Comparison of ENCODE assay signal across 9 cellular contexts in the genomic region with DNA sequence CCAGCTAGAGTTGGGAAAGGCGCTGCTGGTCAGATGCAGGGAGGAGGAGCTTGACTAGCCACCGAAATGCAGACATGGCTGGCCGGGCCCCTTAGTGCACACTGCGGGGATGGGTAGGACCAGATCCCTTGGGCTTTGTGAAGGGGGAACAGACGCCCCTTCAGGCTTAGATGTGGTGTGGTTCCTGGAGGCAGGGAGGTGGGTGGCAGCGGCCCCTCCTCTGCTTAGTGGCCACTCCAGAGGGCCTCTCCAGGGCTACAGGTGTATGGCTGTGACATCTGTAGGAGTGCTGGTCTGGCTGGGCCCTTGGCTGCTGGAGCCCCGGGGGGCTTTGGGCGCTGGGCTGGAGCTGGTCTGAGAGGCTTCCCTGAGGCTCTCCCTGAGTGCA. TPM values are rescaled to one million over a fixed set of nuclear protein-coding genes. Genes with fewer than 3 reads are reported as not detected.
DNase-seq lines count a peak whose midpoint lies in the region; ATAC-seq, FAIRE-seq and TF ChIP-seq lines count a peak whose summit lies in the region.
"Had no signal": no experiment of that assay in that cellular context is flagged by ENCODE, and none has a peak within 500 bp of the region (broad histone marks: within the 10 kb centered on the region; RNA-seq: fewer than 3 reads in every experiment).

No MANE protein-coding gene starts in this region.

- H3K27ac ChIP-seq in Karpas-422 (ENCODE audit: low read length), result peak overlapping the region; percentile 98
- peak overlapping the region; percentile 60 for H3K27ac ChIP-seq in GM12878 (ENCODE audit: control insufficient read depth, insufficient read depth)
- H3K27ac ChIP-seq in skeletal muscle tissue (ENCODE audit: low read depth, low read length), result peak overlapping the region; percentile 25

- TF ChIP-seq POLR2A in GM12878 (IDR thresholded peaks at IDR 0.05; ENCODE audit: low read depth, low read length), result peak; percentile 33; the same call in 1 of the 2 replicates

- H3K36me3 ChIP-seq in Karpas-422 (ENCODE audit: insufficient read depth, low read length) (peaks cover 36% of the 10 kb centered on the region), GM12878 (ENCODE audit: control insufficient read depth in 2 of 2, insufficient read depth in 2 of 2, low read length in 1 of 2) (peaks cover 26 to 29% of the 10 kb centered on the region in 2 experiments), skeletal muscle tissue (ENCODE audit: control insufficient read depth in 3 of 3, insufficient read depth in 3 of 3, low read length in 3 of 3) (peaks cover 36 to 41% (median 40%) of the 10 kb centered on the region in 3 donors)

- H3K4me2 ChIP-seq in Karpas-422 (ENCODE audit: low read depth, low read length, poor library complexity, severe bottlenecking), result peak overlapping the region; percentile 81
- H3K4me2 ChIP-seq in GM12878 (ENCODE audit: control insufficient read depth, insufficient read depth), result peak overlapping the region; percentile 28

- TF ChIP-seq EP300 in GM12878 (IDR thresholded peaks at IDR 0.05; ENCODE audit: borderline replicate concordance in 1 of 2, control insufficient read depth in 1 of 2, low read depth in 2 of 2, low read length in 2 of 2), result no peak

- TF ChIP-seq CTCF in GM12878 (IDR thresholded peaks at IDR 0.05 in 2 of 3, conservative IDR thresholded peaks at IDR 0.05 in 1 of 3; ENCODE audit: control insufficient read depth in 2 of 3, extremely low read depth in 1 of 3, insufficient read depth in 1 of 3, low read depth in 3 of 3, low read length in 3 of 3), result no peak

- no peak for DNase-seq in activated CD4-positive, alpha-beta T cell treated with anti-CD3 and anti-CD28 coated beads for 36 hours
- no peak for DNase-seq in activated CD4-positive, alpha-beta T cell treated with anti-CD3 and anti-CD28 coated beads, Interleukin-2, amount 50 U/mL, for 4 hours
- DNase-seq in Karpas-422 (peak; percentile 61), GM12878 (ENCODE audit: low read depth, low spot score) (no peak)
- DNase-seq in stimulated activated CD4-positive, alpha-beta T cell treated with anti-CD3 and anti-CD28 coated beads, Interleukin-2, amount 100 ng/mL, for 48 hours, result no peak

- peak overlapping the region; percentile 100 for H3K4me3 Mint-ChIP-seq in activated CD4-positive, alpha-beta T cell treated with anti-CD3 and anti-CD28 coated beads for 36 hours

- no peaks in the 10 kb centered on the region for H3K27me3 ChIP-seq in Karpas-422 (ENCODE audit: low read length)
- H3K27me3 ChIP-seq in GM12878 (replicated peaks in 1 of 2; ENCODE audit: control insufficient read depth in 2 of 2, insufficient read depth in 2 of 2, low read length in 1 of 2), result no peaks in the 10 kb centered on the region
- H3K27me3 ChIP-seq in skeletal muscle tissue (ENCODE audit: control insufficient read depth in 3 of 3, insufficient read depth in 3 of 3, low read length in 3 of 3), result no peaks in the 10 kb centered on the region

- CTCF ChIA-PET in activated CD4-positive, alpha-beta T cell treated with anti-CD3 and anti-CD28 coated beads for 36 hours (lab: Charles Lee), result interaction anchor here (0.6 to 14.0 kb wide), 15 partner anchors 8 to 202 kb away, joined by 3 to 355 read pairs (median 4); partner anchors contain the start of genes BYSL, MED20 and TAF8
- CTCF ChIA-PET in GM12878 (lab: Yijun Ruan, JAX), result interaction anchor here (0.7 to 13.2 kb wide), 19 partner anchors 12 to 279 kb away, joined by 3 to 193 read pairs (median 5); partner anchors contain the start of genes BYSL, MED20 and TOMM6

- H3K9me2 ChIP-seq in Karpas-422 (replicated peaks; ENCODE audit: insufficient read depth, low read length), result no peaks in the 10 kb centered on the region

- POLR2A ChIA-PET in activated CD4-positive, alpha-beta T cell treated with anti-CD3 and anti-CD28 coated beads for 36 hours (lab: Charles Lee), result interaction anchor here (1.9 kb wide), 1 partner anchor 104 kb away, joined by 6 read pairs; no protein-coding TSS in a partner anchor
- POLR2A ChIA-PET in GM12878 (lab: Charles Lee), result interaction anchor here (0.6 kb wide), 2 partner anchors 9 to 609 kb away, joined by 3 to 4 read pairs; no protein-coding TSS in a partner anchor

- SMC1A ChIA-PET in GM12878 (lab: Charles Lee; ENCODE audit: uncharacterized antibody, unreplicated experiment), result interaction anchor here (0.8 to 12.4 kb wide), 6 partner anchors 33 to 134 kb away, joined by 3 to 138 read pairs (median 3); partner anchors contain the start of genes TAF8 and USP49

- in situ Hi-C loops in GM12878 (cut with MboI), result loop anchor here (10.0 kb wide), 1 partner anchor 109 kb away; no protein-coding TSS in a partner anchor

- H3K4me3 ChIP-seq in Karpas-422 (ENCODE audit: low read length) (peak overlapping the region; percentile 62), GM12878 (no peak overlapping the region), skeletal muscle tissue (ENCODE audit: low read length in 3 of 3) (no peak overlapping the region)

- H3K27ac Mint-ChIP-seq in activated CD4-positive, alpha-beta T cell treated with anti-CD3 and anti-CD28 coated beads for 36 hours, result peak overlapping the region; percentile 96

- H4K20me1 ChIP-seq in Karpas-422 (ENCODE audit: insufficient read depth, low read depth, low read length) (peaks cover 24% of the 10 kb centered on the region), GM12878 (ENCODE audit: control insufficient read depth, insufficient read depth) (peaks cover 2% of the 10 kb centered on the region; the same call in 1 of the 2 replicates)

- H3K27me3 Mint-ChIP-seq in activated CD4-positive, alpha-beta T cell treated with anti-CD3 and anti-CD28 coated beads for 36 hours, result no peaks in the 10 kb centered on the region

- H3K4me1 ChIP-seq in Karpas-422 (ENCODE audit: low read length) (peaks cover 99% of the 10 kb centered on the region), GM12878 (ENCODE audit: control insufficient read depth, insufficient read depth, low read length) (peaks cover 43% of the 10 kb centered on the region), skeletal muscle tissue (ENCODE audit: control insufficient read depth in 3 of 3, insufficient read depth in 3 of 3, low read length in 3 of 3) (peaks cover 28 to 43% (median 34%) of the 10 kb centered on the region in 3 donors)

- ATAC-seq in activated CD4-positive, alpha-beta T cell treated with anti-CD3 and anti-CD28 coated beads for 36 hours, result no peak
- peak; percentile 21; the same call in 2 of the 3 replicates for ATAC-seq in GM12878
- no peak for ATAC-seq in GM21447 (IDR thresholded peaks at IDR 0.05; ENCODE audit: unreplicated experiment)
- ATAC-seq in HG02938 (IDR thresholded peaks at IDR 0.05; ENCODE audit: unreplicated experiment), result no peak

- RAD21 ChIA-PET in GM12878 (lab: Charles Lee; ENCODE audit: unreplicated experiment), result interaction anchor here (1.0 to 3.4 kb wide), 7 partner anchors 9 to 230 kb away, joined by 3 to 24 read pairs (median 4); partner anchors contain the start of genes BYSL and MED20

- H3K9ac ChIP-seq in Karpas-422 (ENCODE audit: low read length) (peak overlapping the region; percentile 68), GM12878 (ENCODE audit: control insufficient read depth, insufficient read depth, low read length) (peak overlapping the region; percentile 13; the same call in 1 of the 2 replicates), skeletal muscle tissue (ENCODE audit: low read depth in 1 of 3, low read length in 3 of 3) (no peak overlapping the region)

- peaks cover 55% of the 10 kb centered on the region for H3K4me1 Mint-ChIP-seq in activated CD4-positive, alpha-beta T cell treated with anti-CD3 and anti-CD28 coated beads for 36 hours

- intact Hi-C loops in activated CD4-positive, alpha-beta T cell treated with anti-CD3 and anti-CD28 coated beads for 36 hours (cut with DNase I, micrococcal nuclease), result loop anchor here (1.0 to 5.0 kb wide), 5 partner anchors 14 to 153 kb away; partner anchors contain the start of genes BYSL (in 2 of the 2), MED20 (in 2 of the 2) and PRICKLE4 (in 1 of the 2)
- intact Hi-C loops in GM12878 (cut with micrococcal nuclease; ENCODE audit: unreplicated experiment), result loop anchor here (1.0 to 2.0 kb wide), 4 partner anchors 39 to 149 kb away; partner anchors contain the start of gene TOMM6

- H3K36me3 Mint-ChIP-seq in activated CD4-positive, alpha-beta T cell treated with anti-CD3 and anti-CD28 coated beads for 36 hours (ENCODE audit: low read depth), result peaks cover 80% of the 10 kb centered on the region

- FAIRE-seq in GM12878 (lab: Jason Lieb, UNC), result no peak

- H2AFZ ChIP-seq in Karpas-422 (ENCODE audit: low read length) (no peak overlapping the region), GM12878 (ENCODE audit: control insufficient read depth, low read depth, low read length) (no peak overlapping the region)

- TF ChIP-seq RAD21 in GM12878 (IDR thresholded peaks at IDR 0.05; ENCODE audit: insufficient read depth, low read depth, low read length), result no peak

- H3K79me2 ChIP-seq in Karpas-422 (ENCODE audit: low read length) (peaks cover 45% of the 10 kb centered on the region), GM12878 (ENCODE audit: control insufficient read depth, insufficient read depth, low read length) (peaks cover 26% of the 10 kb centered on the region)

- BruUV-seq in GM12878 (replicated peaks; lab: Mats Ljungman, UMichigan), result no TSS peak

- no peaks in the 10 kb centered on the region for H3K9me3 Mint-ChIP-seq in activated CD4-positive, alpha-beta T cell treated with anti-CD3 and anti-CD28 coated beads for 36 hours (ENCODE audit: low read depth)
- H3K9me3 Mint-ChIP-seq: neural crest cell had no signal

- no peaks in the 10 kb centered on the region for H3K9me3 ChIP-seq in Karpas-422 (ENCODE audit: low read length)
- no peaks in the 10 kb centered on the region for H3K9me3 ChIP-seq in GM12878 (replicated peaks; ENCODE audit: control insufficient read depth, insufficient read depth, low read length)
- no peaks in the 10 kb centered on the region for H3K9me3 ChIP-seq in skeletal muscle tissue (ENCODE audit: control insufficient read depth in 3 of 3, low read length in 3 of 3)

- 21% methylated on average over 8 of the region's 8 CpGs for WGBS in GM12878 (ENCODE audit: insufficient coverage, insufficient replicate concordance, low lambda C conversion rate, missing lambda C conversion rate)

RNA-seq across cellular contexts. Expression of gene CCND3, which starts 5.9 kb away (rescaled TPM):
- 100 to 1,000 TPM; 625 to 806 TPM for total RNA-seq in activated CD4-positive, alpha-beta T cell treated with anti-CD3 and anti-CD28 coated beads for 36 hours
- total RNA-seq in Karpas-422 (2014; rRNA removed; shearing (Covaris generic); ENCODE audit: low replicate concordance), result 63.5 and 74.8 TPM in 2 replicates
- 27.5 and 33.7 TPM in 2 replicates for total RNA-seq in GM12878 (2013; cell fraction: nucleolus; rRNA removed)
- total RNA-seq in GM12878 (2014; rRNA removed) (29.6 and 37.6 TPM in 2 replicates), GM12878 (2014; rRNA removed; fragmentation: Illumina TruSeq; extraction: Trizol) (19.8 and 20.6 TPM in 2 replicates), GM12878 (2021) (54.3 and 55.1 TPM in 2 replicates), skeletal muscle tissue (21.9 TPM)
- 16.6 TPM for polyA plus RNA-seq in GM12878 (2011; ENCODE audit: low read depth)
- polyA plus RNA-seq in GM12878 (2011; rRNA removed) (11.6 and 20.9 TPM in 2 replicates), GM12878 (2014; fragmentation: Illumina TruSeq; extraction: Trizol) (18.2 and 25.4 TPM in 2 replicates), GM12878 (2014; fragmentation: Nextera tagmentation; extraction: Ambion mirVana) (10 to 100 TPM in 1 of 2 experiments, 1 to 10 TPM in 1; 6.0 to 16.3 TPM), GM12878 (2014; rRNA removed) (45.8 and 50.9 TPM in 2 replicates), GM12878 (2016; fragmentation: Nextera tagmentation; extraction: Ambion mirVana) (10 to 100 TPM; 81.4 to 86.4 TPM)
- polyA plus RNA-seq in GM12878 (2011; cell fraction: cytosol; rRNA removed), result 34.6 and 40.0 TPM in 2 replicates
- 40.2 and 40.5 TPM in 2 replicates for polyA plus RNA-seq in GM12878 (2011; cell fraction: nucleus; rRNA removed)
- polyA plus RNA-seq in GM12878 (2012), result 24.3 and 26.8 TPM in 2 replicates
- polyA minus RNA-seq in GM12878 (2011; rRNA and poly(A)+ RNA removed), result 18.9 and 32.5 TPM in 2 replicates
- polyA minus RNA-seq in GM12878 (2011; cell fraction: cytosol; rRNA and poly(A)+ RNA removed), result 13.4 and 18.2 TPM in 2 replicates
- 23.0 and 32.6 TPM in 2 replicates for polyA minus RNA-seq in GM12878 (2011; cell fraction: nucleus; rRNA and poly(A)+ RNA removed)

RNA-seq across cellular contexts. Expression of gene BYSL, which starts 14.4 kb away (rescaled TPM):
- 10 to 100 TPM; 51.6 to 56.0 TPM for total RNA-seq in activated CD4-positive, alpha-beta T cell treated with anti-CD3 and anti-CD28 coated beads for 36 hours
- 17.9 and 32.8 TPM in 2 replicates for total RNA-seq in Karpas-422 (2014; rRNA removed; shearing (Covaris generic); ENCODE audit: low replicate concordance)
- total RNA-seq in GM12878 (2013; cell fraction: nucleolus; rRNA removed), result 15.8 and 20.0 TPM in 2 replicates
- 15.6 and 17.8 TPM in 2 replicates for total RNA-seq in GM12878 (2014; rRNA removed)
- 19.0 and 21.2 TPM in 2 replicates for total RNA-seq in GM12878 (2014; rRNA removed; fragmentation: Illumina TruSeq; extraction: Trizol)
- 43.8 and 48.6 TPM in 2 replicates for total RNA-seq in GM12878 (2021)
- polyA plus RNA-seq in GM12878 (2011; ENCODE audit: low read depth), result 12.9 TPM
- 19.2 and 34.5 TPM in 2 replicates for polyA plus RNA-seq in GM12878 (2011; rRNA removed)
- 38.9 and 50.1 TPM in 2 replicates for polyA plus RNA-seq in GM12878 (2011; cell fraction: cytosol; rRNA removed)
- 38.7 and 52.2 TPM in 2 replicates for polyA plus RNA-seq in GM12878 (2011; cell fraction: nucleus; rRNA removed)
- polyA plus RNA-seq in GM12878 (2012), result 17.3 and 20.9 TPM in 2 replicates
- polyA plus RNA-seq in GM12878 (2014; fragmentation: Illumina TruSeq; extraction: Trizol), result 24.7 and 31.4 TPM in 2 replicates
- polyA plus RNA-seq in GM12878 (2014; fragmentation: Nextera tagmentation; extraction: Ambion mirVana), result 10 to 100 TPM; 12.6 to 28.4 TPM
- 48.5 and 56.4 TPM in 2 replicates for polyA plus RNA-seq in GM12878 (2014; rRNA removed)
- 10 to 100 TPM; 39.7 to 51.1 TPM for polyA plus RNA-seq in GM12878 (2016; fragmentation: Nextera tagmentation; extraction: Ambion mirVana)
- polyA minus RNA-seq in GM12878 (2011; rRNA and poly(A)+ RNA removed), result 26.6 and 27.9 TPM in 2 replicates
- 15.0 and 15.9 TPM in 2 replicates for polyA minus RNA-seq in GM12878 (2011; cell fraction: cytosol; rRNA and poly(A)+ RNA removed)
- 9.7 and 21.3 TPM in 2 replicates for polyA minus RNA-seq in GM12878 (2011; cell fraction: nucleus; rRNA and poly(A)+ RNA removed)
- total RNA-seq in skeletal muscle tissue, result 21.9 TPM

RNA-seq across cellular contexts. Expression of gene MED20, which starts 14.7 kb away (rescaled TPM):
- total RNA-seq in activated CD4-positive, alpha-beta T cell treated with anti-CD3 and anti-CD28 coated beads for 36 hours, result 10 to 100 TPM; 19.4 to 21.6 TPM
- total RNA-seq in Karpas-422 (2014; rRNA removed; shearing (Covaris generic); ENCODE audit: low replicate concordance), result 24.1 and 31.5 TPM in 2 replicates
- 28.8 and 30.3 TPM in 2 replicates for total RNA-seq in GM12878 (2013; cell fraction: nucleolus; rRNA removed)
- total RNA-seq in GM12878 (2014; rRNA removed) (13.4 and 14.4 TPM in 2 replicates), GM12878 (2014; rRNA removed; fragmentation: Illumina TruSeq; extraction: Trizol) (14.2 and 15.3 TPM in 2 replicates), GM12878 (2021) (16.6 and 17.2 TPM in 2 replicates), skeletal muscle tissue (17.2 TPM)
- 7.0 TPM for polyA plus RNA-seq in GM12878 (2011; ENCODE audit: low read depth)
- polyA plus RNA-seq in GM12878 (2011; rRNA removed) (24.8 TPM in 2 replicates), GM12878 (2014; fragmentation: Illumina TruSeq; extraction: Trizol) (17.7 and 19.2 TPM in 2 replicates), GM12878 (2014; fragmentation: Nextera tagmentation; extraction: Ambion mirVana) (10 to 100 TPM; 15.9 to 21.7 TPM), GM12878 (2014; rRNA removed) (11.1 and 15.1 TPM in 2 replicates), GM12878 (2016; fragmentation: Nextera tagmentation; extraction: Ambion mirVana) (10 to 100 TPM; 20.4 to 21.0 TPM)
- 23.6 and 26.4 TPM in 2 replicates for polyA plus RNA-seq in GM12878 (2011; cell fraction: cytosol; rRNA removed)
- polyA plus RNA-seq in GM12878 (2011; cell fraction: nucleus; rRNA removed), result 17.1 and 18.5 TPM in 2 replicates
- 7.3 and 9.4 TPM in 2 replicates for polyA plus RNA-seq in GM12878 (2012)
- 20.0 and 25.3 TPM in 2 replicates for polyA minus RNA-seq in GM12878 (2011; rRNA and poly(A)+ RNA removed)
- polyA minus RNA-seq in GM12878 (2011; cell fraction: cytosol; rRNA and poly(A)+ RNA removed), result 6.5 and 7.8 TPM in 2 replicates
- 7.1 and 8.2 TPM in 2 replicates for polyA minus RNA-seq in GM12878 (2011; cell fraction: nucleus; rRNA and poly(A)+ RNA removed)

RNA-seq across cellular contexts. Expression of gene USP49, which starts 40.5 kb away (rescaled TPM):
- 1 to 10 TPM; 5.6 to 7.3 TPM for total RNA-seq in activated CD4-positive, alpha-beta T cell treated with anti-CD3 and anti-CD28 coated beads for 36 hours
- 6.5 and 10.7 TPM in 2 replicates for total RNA-seq in Karpas-422 (2014; rRNA removed; shearing (Covaris generic); ENCODE audit: low replicate concordance)
- total RNA-seq in GM12878 (2013; cell fraction: nucleolus; rRNA removed), result 17.4 and 19.9 TPM in 2 replicates
- 2.7 and 3.4 TPM in 2 replicates for total RNA-seq in GM12878 (2014; rRNA removed)
- 5.2 and 5.4 TPM in 2 replicates for total RNA-seq in GM12878 (2014; rRNA removed; fragmentation: Illumina TruSeq; extraction: Trizol)
- total RNA-seq in GM12878 (2021), result 7.7 TPM in 2 replicates
- 2.8 TPM for polyA plus RNA-seq in GM12878 (2011; ENCODE audit: low read depth)
- 6.5 and 7.6 TPM in 2 replicates for polyA plus RNA-seq in GM12878 (2011; rRNA removed)
- polyA plus RNA-seq in GM12878 (2011; cell fraction: cytosol; rRNA removed), result 4.2 and 4.9 TPM in 2 replicates
- polyA plus RNA-seq in GM12878 (2011; cell fraction: nucleus; rRNA removed), result 10.3 and 12.3 TPM in 2 replicates
- polyA plus RNA-seq in GM12878 (2012), result 4.1 and 5.8 TPM in 2 replicates
- polyA plus RNA-seq in GM12878 (2014; fragmentation: Illumina TruSeq; extraction: Trizol), result 7.6 and 9.2 TPM in 2 replicates
- polyA plus RNA-seq in GM12878 (2014; fragmentation: Nextera tagmentation; extraction: Ambion mirVana), result 1 to 10 TPM; 1.0 TPM
- 6.0 and 6.8 TPM in 2 replicates for polyA plus RNA-seq in GM12878 (2014; rRNA removed)
- 1 to 10 TPM; 3.2 TPM for polyA plus RNA-seq in GM12878 (2016; fragmentation: Nextera tagmentation; extraction: Ambion mirVana)
- 4.3 and 5.5 TPM in 2 replicates for polyA minus RNA-seq in GM12878 (2011; rRNA and poly(A)+ RNA removed)
- 1.9 and 3.0 TPM in 2 replicates for polyA minus RNA-seq in GM12878 (2011; cell fraction: cytosol; rRNA and poly(A)+ RNA removed)
- 4.0 and 5.3 TPM in 2 replicates for polyA minus RNA-seq in GM12878 (2011; cell fraction: nucleus; rRNA and poly(A)+ RNA removed)
- 1.6 TPM for total RNA-seq in skeletal muscle tissue

Comparison
In these comparisons a context has a peak if more than half of its experiments do, and no peak if none do; other contexts are left out.
1. H3K27ac ChIP-seq: peak in every context shown above with its lines; median percentile 98 in Karpas-422; 60 in GM12878; 25 in skeletal muscle tissue.
2. H3K9ac ChIP-seq: peak in Karpas-422 (single experiment) and GM12878 (single experiment); none in skeletal muscle tissue (0 of 3).